In the genomic region with DNA sequence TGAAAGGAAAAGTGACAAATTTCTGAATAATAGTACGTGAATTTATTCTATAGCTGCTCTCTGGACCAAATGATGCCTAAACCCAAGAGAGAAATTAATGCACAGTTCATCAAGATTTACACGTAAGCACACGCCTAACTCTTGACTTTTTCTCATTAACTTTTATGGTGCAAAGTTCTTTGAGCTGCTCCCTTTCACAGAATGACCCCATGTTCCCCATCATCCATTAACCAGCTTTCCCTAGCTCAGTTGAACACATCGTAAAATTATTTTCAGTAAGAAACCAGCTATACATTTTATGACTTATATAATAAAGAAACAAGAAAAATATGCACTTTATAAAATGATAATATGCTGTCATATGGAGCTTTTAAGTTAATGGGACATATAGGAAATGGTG, we compare ENCODE assay signal across 28 cellular contexts. TPM values are rescaled to one million over a fixed set of nuclear protein-coding genes. Genes with fewer than 3 reads are reported as not detected.
"Had no signal": no experiment of that assay in that cellular context is flagged by ENCODE, and none has a peak within 500 bp of the region (broad histone marks: within the 10 kb centered on the region; RNA-seq: fewer than 3 reads in every experiment).

No MANE protein-coding gene starts in this region.

- H3K27me3 ChIP-seq: body of pancreas had no signal

- H3K4me3 ChIP-seq: adrenal gland, body of pancreas had no signal

- H3K36me3 ChIP-seq: adrenal gland had no signal

- H3K36me3 Mint-ChIP-seq: activated naive CD4-positive, alpha-beta T cell treated with anti-CD3 and anti-CD28 coated beads, Interleukin-2, amount 50 U/mL, for 24 hours; activated naive CD8-positive, alpha-beta T cell treated with anti-CD3 and anti-CD28 coated beads for 36 hours; WTC11 had no signal

- H3K9me3 Mint-ChIP-seq: activated CD8-positive, alpha-beta T cell treated with anti-CD3 and anti-CD28 coated beads for 36 hours; activated naive CD8-positive, alpha-beta T cell treated with anti-CD3 and anti-CD28 coated beads for 36 hours; activated naive CD8-positive, alpha-beta T cell treated with anti-CD3 and anti-CD28 coated beads, Interleukin-2, amount 50 U/mL, for 24 hours; activated T-helper 1 cell treated with anti-CD3 and anti-CD28 coated beads, Interleukin-12 subunit alpha, Interleukin-12 subunit beta, Interleukin-2, Interleukin-4 antibody, amounts not matched to agents 30 ng/mL and 10 ng/mL and 1 ng/mL, durations not matched to agents 14 hours and 24 hours and 36 hours had no signal

- H3K27me3 Mint-ChIP-seq: activated CD8-positive, alpha-beta T cell treated with anti-CD3 and anti-CD28 coated beads for 36 hours; activated naive CD8-positive, alpha-beta T cell treated with anti-CD3 and anti-CD28 coated beads for 36 hours; activated naive CD8-positive, alpha-beta T cell treated with anti-CD3 and anti-CD28 coated beads, Interleukin-2, amount 50 U/mL, for 24 hours had no signal

- H3K27ac Mint-ChIP-seq: activated CD8-positive, alpha-beta T cell treated with anti-CD3 and anti-CD28 coated beads for 36 hours; activated naive CD4-positive, alpha-beta T cell treated with anti-CD3 and anti-CD28 coated beads for 36 hours; activated naive CD4-positive, alpha-beta T cell treated with anti-CD3 and anti-CD28 coated beads, Interleukin-2, amount 50 U/mL, for 24 hours; activated naive CD8-positive, alpha-beta T cell treated with anti-CD3 and anti-CD28 coated beads for 36 hours; activated naive CD8-positive, alpha-beta T cell treated with anti-CD3 and anti-CD28 coated beads, Interleukin-2, amount 50 U/mL, for 24 hours; activated T-helper 1 cell treated with anti-CD3 and anti-CD28 coated beads, Interleukin-12 subunit alpha, Interleukin-12 subunit beta, Interleukin-2, Interleukin-4 antibody, amounts not matched to agents 30 ng/mL and 10 ng/mL and 1 ng/mL, durations not matched to agents 14 hours and 24 hours and 36 hours; activated T-helper 2 cell treated with anti-CD3 and anti-CD28 coated beads, Interferon-gamma antibody, Interleukin-2, Interleukin-4, amounts not matched to agents 10 μg/mL and 5 μg/mL and 100 μg/mL, durations not matched to agents 14 hours and 24 hours and 36 hours; WTC11 had no signal

- H3K27ac ChIP-seq: adrenal gland had no signal

- H3K4me1 Mint-ChIP-seq: activated naive CD4-positive, alpha-beta T cell treated with anti-CD3 and anti-CD28 coated beads, Interleukin-2, amount 50 U/mL, for 24 hours; activated naive CD8-positive, alpha-beta T cell treated with anti-CD3 and anti-CD28 coated beads for 36 hours; activated naive CD8-positive, alpha-beta T cell treated with anti-CD3 and anti-CD28 coated beads, Interleukin-2, amount 50 U/mL, for 24 hours had no signal

- H3K9me3 ChIP-seq: adrenal gland, body of pancreas had no signal

- H3K4me3 Mint-ChIP-seq: activated CD8-positive, alpha-beta T cell treated with anti-CD3 and anti-CD28 coated beads for 36 hours; activated naive CD4-positive, alpha-beta T cell treated with anti-CD3 and anti-CD28 coated beads for 36 hours; activated naive CD4-positive, alpha-beta T cell treated with anti-CD3 and anti-CD28 coated beads, Interleukin-2, amount 50 U/mL, for 24 hours; activated naive CD8-positive, alpha-beta T cell treated with anti-CD3 and anti-CD28 coated beads for 36 hours; activated naive CD8-positive, alpha-beta T cell treated with anti-CD3 and anti-CD28 coated beads, Interleukin-2, amount 50 U/mL, for 24 hours; activated T-cell treated with anti-CD3 and anti-CD28 coated beads, Interleukin-2, amount 50 U/mL, for 4 hours; activated T-helper 1 cell treated with anti-CD3 and anti-CD28 coated beads, Interleukin-12 subunit alpha, Interleukin-12 subunit beta, Interleukin-2, Interleukin-4 antibody, amounts not matched to agents 30 ng/mL and 10 ng/mL and 1 ng/mL, durations not matched to agents 14 hours and 24 hours and 36 hours; WTC11 had no signal

- DNase-seq: activated CD4-positive, alpha-beta T cell treated with anti-CD3 and anti-CD28 coated beads for 1 hour; activated CD4-positive, alpha-beta T cell treated with anti-CD3 and anti-CD28 coated beads for 48 hours; activated CD4-positive, alpha-beta T cell treated with anti-CD3 and anti-CD28 coated beads, Interleukin-2, amount 50 U/mL, for 1 hour; activated CD4-positive, alpha-beta T cell treated with anti-CD3 and anti-CD28 coated beads, Interleukin-2, amount 50 U/mL, for 48 hours; activated CD8-positive, alpha-beta memory T cell treated with anti-CD3 and anti-CD28 coated beads for 24 hours; activated CD8-positive, alpha-beta T cell treated with anti-CD3 and anti-CD28 coated beads for 36 hours; activated effector memory CD4-positive, alpha-beta T cell treated with anti-CD3 and anti-CD28 coated beads, Interleukin-2, amount 50 U/mL, for 16 hours; activated naive CD4-positive, alpha-beta T cell treated with anti-CD3 and anti-CD28 coated beads for 36 hours; activated naive CD8-positive, alpha-beta T cell treated with anti-CD3 and anti-CD28 coated beads for 36 hours; activated naive CD8-positive, alpha-beta T cell treated with anti-CD3 and anti-CD28 coated beads, Interleukin-2, amount 50 U/mL, for 24 hours; activated T-cell treated with anti-CD3 and anti-CD28 coated beads, Interleukin-2, amount 50 U/mL, for 4 hours; adrenal gland; amygdala; aorta; caudate nucleus; cortex of kidney; dermis blood vessel endothelial cell; effector CD4-positive, alpha-beta T cell; foreskin fibroblast; head of caudate nucleus; T-helper 2 cell had no signal

- H3K4me1 ChIP-seq: adrenal gland, body of pancreas had no signal

- ATAC-seq: activated CD8-positive, alpha-beta T cell treated with anti-CD3 and anti-CD28 coated beads for 36 hours; activated naive CD8-positive, alpha-beta T cell treated with anti-CD3 and anti-CD28 coated beads, Interleukin-2, amount 50 U/mL, for 24 hours; activated T-cell treated with anti-CD3 and anti-CD28 coated beads, Interleukin-2, amount 50 U/mL, for 4 hours; WTC11 had no signal

RNA-seq across cellular contexts. Expression of a gene that starts 54.3 kb away (rescaled TPM):
- total RNA-seq: activated CD8-positive, alpha-beta T cell treated with anti-CD3 and anti-CD28 coated beads for 36 hours; activated naive CD4-positive, alpha-beta T cell treated with anti-CD3 and anti-CD28 coated beads for 36 hours; activated naive CD8-positive, alpha-beta T cell treated with anti-CD3 and anti-CD28 coated beads for 36 hours; activated T-helper 1 cell treated with anti-CD3 and anti-CD28 coated beads, Interleukin-12 subunit alpha, Interleukin-12 subunit beta, Interleukin-2, Interleukin-4 antibody, amounts not matched to agents 30 ng/mL and 10 ng/mL and 1 ng/mL, durations not matched to agents 14 hours and 24 hours and 36 hours; activated T-helper 2 cell treated with anti-CD3 and anti-CD28 coated beads, Interferon-gamma antibody, Interleukin-2, Interleukin-4, amounts not matched to agents 10 μg/mL and 5 μg/mL and 100 μg/mL, durations not matched to agents 14 hours and 24 hours and 36 hours; endothelial cell of umbilical vein; T-helper 1 cell treated with Interleukin-12 subunit alpha and Interleukin-12 subunit beta and Interleukin-4 antibody, amounts not matched to agents 30 ng/mL and 1 ng/mL, for 36 hours had no signal
- polyA plus RNA-seq: endothelial cell of umbilical vein had no signal
